32 cellular contexts compared by ENCODE assay signal in genomic region chr22:28454431-28455064, GRCh38.
"Had no signal": no experiment of that assay in that cellular context is flagged by ENCODE, and none has a peak within 500 bp of the region (broad histone marks: within the 10 kb centered on the region; RNA-seq: fewer than 3 reads in every experiment).

No MANE protein-coding gene starts in this region.

- H3K9ac ChIP-seq: neural progenitor cell, parathyroid adenoma had no signal

- H3K4me1 Mint-ChIP-seq: naive thymus-derived CD8-positive, alpha-beta T cell; nephron progenitor cell; stimulated activated memory B cell treated with anti-CD40 and anti-IgM and Interleukin-4, amounts not matched to agents 10 μg/mL and 1 μg/mL and 100 μg/mL, for 72 hours; stimulated activated naive CD8-positive, alpha-beta T cell treated with anti-CD3 and anti-CD28 coated beads, Interleukin-15, amount 100 ng/mL, for 72 hours had no signal

- H3K27me3 ChIP-seq: neural progenitor cell, ovary, spleen, suprapubic skin, testis, tibial artery, transverse colon, upper lobe of right lung, vagina had no signal

- H3K36me3 Mint-ChIP-seq: natural killer cell treated with Interleukin-12 subunit alpha and Interleukin-12 subunit beta and Interleukin-15 and Interleukin-18, amount 100 ng/mL, for 72 hours; stimulated activated memory B cell treated with anti-CD40 and anti-IgM and Interleukin-4, amounts not matched to agents 10 μg/mL and 1 μg/mL and 100 μg/mL, for 72 hours; type B pancreatic cell had no signal

- H3K27me3 Mint-ChIP-seq: progenitor cell of endocrine pancreas; stimulated activated naive CD8-positive, alpha-beta T cell treated with anti-CD3 and anti-CD28 coated beads, Interleukin-15, amount 100 ng/mL, for 72 hours; type B pancreatic cell had no signal

- DNase-seq: naive thymus-derived CD8-positive, alpha-beta T cell; nephron progenitor cell; occipital lobe; ovary; posterior cingulate gyrus; psoas muscle; right cardiac atrium; spleen; stimulated activated CD4-positive, alpha-beta T cell treated with anti-CD3 and anti-CD28 coated beads, Interleukin-12 subunit alpha, Interleukin-12 subunit beta, amount 100 ng/mL, for 4 hours; stimulated activated CD4-positive, alpha-beta T cell treated with anti-CD3 and anti-CD28 coated beads, Interleukin-1b, Interleukin-23, amount 100 ng/mL, for 48 hours; stimulated activated CD4-positive, alpha-beta T cell treated with anti-CD3 and anti-CD28 coated beads, Interleukin-4, amount 100 ng/mL, for 1 hour; stimulated activated CD4-positive, alpha-beta T cell treated with anti-CD3 and anti-CD28 coated beads, Interleukin-4, amount 100 ng/mL, for 4 hours; stimulated activated CD8-positive, alpha-beta memory T cell treated with anti-CD3 and anti-CD28 coated beads, Interleukin-4, amount 100 ng/mL, for 48 hours; stimulated activated naive CD4-positive, alpha-beta T cell; stimulated activated naive CD8-positive, alpha-beta T cell treated with anti-CD3 and anti-CD28 coated beads, Interleukin-15, amount 100 ng/mL, for 72 hours; stimulated activated naive CD8-positive, alpha-beta T cell treated with anti-CD3 and anti-CD28 coated beads, Interleukin-15, Interleukin-2, amounts not matched to agents 100 U/mL and 50 U/mL, for 24 hours; substantia nigra; testis; tibial artery; transverse colon; upper lobe of right lung had no signal

- H2AFZ ChIP-seq: neural progenitor cell, parathyroid adenoma had no signal

- H3K4me1 ChIP-seq: parathyroid adenoma, psoas muscle, spleen, suprapubic skin, testis, tibial artery, transverse colon, upper lobe of right lung, vagina had no signal

- ATAC-seq: naive thymus-derived CD8-positive, alpha-beta T cell; natural killer cell treated with Interleukin-12 subunit alpha and Interleukin-12 subunit beta and Interleukin-15 and Interleukin-18, amount 100 ng/mL, for 72 hours; psoas muscle; right cardiac atrium; sciatic nerve; stimulated activated memory B cell treated with anti-CD40 and anti-IgM and Interleukin-4, amounts not matched to agents 10 μg/mL and 1 μg/mL and 100 μg/mL, for 72 hours; stimulated activated naive CD8-positive, alpha-beta T cell treated with anti-CD3 and anti-CD28 coated beads, Interleukin-15, amount 100 ng/mL, for 72 hours; stimulated activated naive CD8-positive, alpha-beta T cell treated with anti-CD3 and anti-CD28 coated beads, Interleukin-15, Interleukin-2, amounts not matched to agents 100 U/mL and 50 U/mL, for 24 hours; upper lobe of right lung had no signal

- H3K4me3 ChIP-seq: neural progenitor cell, ovary, psoas muscle, skin epidermis, smooth muscle cell, spleen, suprapubic skin, testis, tibial artery, transverse colon, upper lobe of right lung, vagina had no signal

- H3K4me2 ChIP-seq: neural progenitor cell, smooth muscle cell had no signal

- H3K36me3 ChIP-seq: neural progenitor cell, ovary, spleen, suprapubic skin, tibial artery, transverse colon, upper lobe of right lung, vagina had no signal

- H3K9me3 ChIP-seq: ovary, psoas muscle, suprapubic skin, testis, tibial artery, transverse colon, upper lobe of right lung, vagina had no signal

- H3K79me2 ChIP-seq: parathyroid adenoma had no signal

- H3K27ac ChIP-seq: neural progenitor cell, ovary, parathyroid adenoma, psoas muscle, skin epidermis, spleen, suprapubic skin, testis, tibial artery, transverse colon, upper lobe of right lung, vagina had no signal

- H3K27ac Mint-ChIP-seq: naive thymus-derived CD8-positive, alpha-beta T cell; natural killer cell treated with Interleukin-12 subunit alpha and Interleukin-12 subunit beta and Interleukin-15 and Interleukin-18, amount 100 ng/mL, for 72 hours; neural progenitor cell; progenitor cell of endocrine pancreas; stimulated activated memory B cell treated with anti-CD40 and anti-IgM and Interleukin-4, amounts not matched to agents 10 μg/mL and 1 μg/mL and 100 μg/mL, for 72 hours; stimulated activated naive CD8-positive, alpha-beta T cell treated with anti-CD3 and anti-CD28 coated beads, Interleukin-15, amount 100 ng/mL, for 72 hours; type B pancreatic cell had no signal

- H3K9me3 Mint-ChIP-seq: natural killer cell treated with Interleukin-12 subunit alpha and Interleukin-12 subunit beta and Interleukin-15 and Interleukin-18, amount 100 ng/mL, for 72 hours; neural progenitor cell; stimulated activated memory B cell treated with anti-CD40 and anti-IgM and Interleukin-4, amounts not matched to agents 10 μg/mL and 1 μg/mL and 100 μg/mL, for 72 hours; stimulated activated naive CD8-positive, alpha-beta T cell treated with anti-CD3 and anti-CD28 coated beads, Interleukin-15, amount 100 ng/mL, for 72 hours; type B pancreatic cell had no signal

- H3K4me3 Mint-ChIP-seq: naive thymus-derived CD8-positive, alpha-beta T cell; natural killer cell treated with Interleukin-12 subunit alpha and Interleukin-12 subunit beta and Interleukin-15 and Interleukin-18, amount 100 ng/mL, for 72 hours; nephron progenitor cell; neural progenitor cell; stimulated activated memory B cell treated with anti-CD40 and anti-IgM and Interleukin-4, amounts not matched to agents 10 μg/mL and 1 μg/mL and 100 μg/mL, for 72 hours; stimulated activated naive CD8-positive, alpha-beta T cell treated with anti-CD3 and anti-CD28 coated beads, Interleukin-15, amount 100 ng/mL, for 72 hours; type B pancreatic cell had no signal
